29 cellular contexts compared by ENCODE assay signal in the genomic region with DNA sequence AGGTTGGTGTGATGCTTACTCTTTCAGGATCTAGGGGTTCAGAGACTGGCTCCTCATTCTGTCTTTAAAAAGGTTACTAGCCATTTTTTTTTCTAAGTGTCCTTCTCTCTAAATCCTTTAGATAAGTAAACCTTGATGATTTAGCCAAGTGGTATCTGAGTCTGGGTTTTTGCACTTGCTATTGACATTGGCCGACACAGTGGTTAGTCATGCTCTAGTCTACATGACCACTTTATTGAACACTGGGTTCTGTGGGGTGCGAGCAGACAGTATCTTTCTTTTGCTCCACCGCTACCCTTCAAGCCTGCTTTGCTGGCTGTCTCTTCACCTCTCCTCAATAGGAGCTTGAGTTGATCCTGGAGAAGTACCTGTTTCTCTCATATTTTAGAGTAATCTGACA.
"Had no signal": no experiment of that assay in that cellular context is flagged by ENCODE, and none has a peak within 500 bp of the region (broad histone marks: within the 10 kb centered on the region; RNA-seq: fewer than 3 reads in every experiment).

No MANE protein-coding gene starts in this region.

- H3K27ac ChIP-seq: body of pancreas, coronary artery, dorsolateral prefrontal cortex, gastroesophageal sphincter, heart left ventricle, thyroid gland had no signal

- H3K36me3 ChIP-seq: gastroesophageal sphincter, heart left ventricle, thyroid gland had no signal

- H3K4me3 ChIP-seq: body of pancreas, coronary artery, dorsolateral prefrontal cortex, gastroesophageal sphincter, heart left ventricle, mucosa of descending colon, thyroid gland had no signal

- H3K4me3 Mint-ChIP-seq: activated CD4-positive, alpha-beta memory T cell treated with anti-CD3 and anti-CD28 coated beads, Interleukin-2, amount 10 ng/mL, durations not matched to agents 7 days and 5 days; activated CD4-positive, alpha-beta T cell treated with anti-CD3 and anti-CD28 coated beads, Interleukin-2, amount 10 ng/mL, durations not matched to agents 7 days and 5 days; activated naive CD4-positive, alpha-beta T cell treated with anti-CD3 and anti-CD28 coated beads, Interleukin-2, amount 10 ng/mL, durations not matched to agents 7 days and 5 days; activated naive CD8-positive, alpha-beta T cell treated with anti-CD3 and anti-CD28 coated beads, Interleukin-2, amount 50 U/mL, for 24 hours; activated T-cell treated with anti-CD3 and anti-CD28 coated beads, Interleukin-2, amount 50 U/mL, for 24 hours; immature natural killer cell; natural killer cell treated with Interleukin-12 subunit alpha and Interleukin-12 subunit beta and Interleukin-15 and Interleukin-18, amount 100 ng/mL, for 72 hours; stimulated activated effector memory CD8-positive, alpha-beta T cell treated with anti-CD3 and anti-CD28 coated beads, Interleukin-12 subunit alpha, Interleukin-12 subunit beta, amount 100 ng/mL, for 72 hours; stimulated activated naive CD8-positive, alpha-beta T cell treated with anti-CD3 and anti-CD28 coated beads, Interleukin-15, amount 100 ng/mL, for 72 hours; WTC11 had no signal

- H3K9me3 Mint-ChIP-seq: activated naive CD4-positive, alpha-beta T cell treated with anti-CD3 and anti-CD28 coated beads, Interleukin-2, amount 10 ng/mL, durations not matched to agents 7 days and 5 days; activated naive CD8-positive, alpha-beta T cell treated with anti-CD3 and anti-CD28 coated beads, Interleukin-2, amount 50 U/mL, for 24 hours; activated T-cell treated with anti-CD3 and anti-CD28 coated beads, Interleukin-2, amount 50 U/mL, for 24 hours; immature natural killer cell; natural killer cell treated with Interleukin-12 subunit alpha and Interleukin-12 subunit beta and Interleukin-15 and Interleukin-18, amount 100 ng/mL, for 72 hours; stimulated activated effector memory CD8-positive, alpha-beta T cell treated with anti-CD3 and anti-CD28 coated beads, Interleukin-12 subunit alpha, Interleukin-12 subunit beta, amount 100 ng/mL, for 72 hours; stimulated activated naive CD8-positive, alpha-beta T cell treated with anti-CD3 and anti-CD28 coated beads, Interleukin-15, amount 100 ng/mL, for 72 hours had no signal

- H3K4me1 ChIP-seq: body of pancreas, gastroesophageal sphincter, thyroid gland had no signal

- DNase-seq: activated CD4-positive, alpha-beta memory T cell treated with anti-CD3 and anti-CD28 coated beads, Interleukin-2, amount 10 ng/mL, durations not matched to agents 7 days and 5 days; activated CD4-positive, alpha-beta T cell treated with anti-CD3 and anti-CD28 coated beads for 1 hour; activated CD4-positive, alpha-beta T cell treated with anti-CD3 and anti-CD28 coated beads, Interleukin-2, amount 10 ng/mL, durations not matched to agents 7 days and 5 days; activated CD8-positive, alpha-beta memory T cell treated with anti-CD3 and anti-CD28 coated beads, Interleukin-2, amount 50 U/mL, for 48 hours; activated gamma-delta T cell; activated naive CD4-positive, alpha-beta T cell treated with anti-CD3 and anti-CD28 coated beads, Interleukin-2, amount 10 ng/mL, durations not matched to agents 7 days and 5 days; activated naive CD8-positive, alpha-beta T cell treated with anti-CD3 and anti-CD28 coated beads, Interleukin-2, amount 50 U/mL, for 24 hours; activated T-cell treated with anti-CD3 and anti-CD28 coated beads, Interleukin-2, amount 50 U/mL, for 24 hours; amygdala; body of pancreas; dorsolateral prefrontal cortex; effector memory CD4-positive, alpha-beta T cell; erythroblast; heart left ventricle; hypothalamus; immature natural killer cell; left ventricle myocardium superior; mucosa of descending colon; small intestine; stimulated activated CD4-positive, alpha-beta T cell treated with anti-CD3 and anti-CD28 coated beads, Interleukin-4, amount 100 ng/mL, for 24 hours; stimulated activated naive CD8-positive, alpha-beta T cell treated with anti-CD3 and anti-CD28 coated beads, Interleukin-15, amount 100 ng/mL, for 72 hours; T-helper 9 cell; thyroid gland had no signal

- H3K36me3 Mint-ChIP-seq: activated naive CD4-positive, alpha-beta T cell treated with anti-CD3 and anti-CD28 coated beads, Interleukin-2, amount 10 ng/mL, durations not matched to agents 7 days and 5 days; immature natural killer cell; natural killer cell treated with Interleukin-12 subunit alpha and Interleukin-12 subunit beta and Interleukin-15 and Interleukin-18, amount 100 ng/mL, for 72 hours; stimulated activated effector memory CD8-positive, alpha-beta T cell treated with anti-CD3 and anti-CD28 coated beads, Interleukin-12 subunit alpha, Interleukin-12 subunit beta, amount 100 ng/mL, for 72 hours; WTC11 had no signal

- H3K9me3 ChIP-seq: body of pancreas, gastroesophageal sphincter, heart left ventricle, mucosa of descending colon, thyroid gland had no signal

- H3K27me3 ChIP-seq: body of pancreas, dorsolateral prefrontal cortex, thyroid gland had no signal

- H3K27ac Mint-ChIP-seq: activated CD4-positive, alpha-beta memory T cell treated with anti-CD3 and anti-CD28 coated beads, Interleukin-2, amount 10 ng/mL, durations not matched to agents 7 days and 5 days; activated CD4-positive, alpha-beta T cell treated with anti-CD3 and anti-CD28 coated beads, Interleukin-2, amount 10 ng/mL, durations not matched to agents 7 days and 5 days; activated naive CD4-positive, alpha-beta T cell treated with anti-CD3 and anti-CD28 coated beads, Interleukin-2, amount 10 ng/mL, durations not matched to agents 7 days and 5 days; activated naive CD8-positive, alpha-beta T cell treated with anti-CD3 and anti-CD28 coated beads, Interleukin-2, amount 50 U/mL, for 24 hours; activated T-cell treated with anti-CD3 and anti-CD28 coated beads, Interleukin-2, amount 50 U/mL, for 24 hours; immature natural killer cell; natural killer cell treated with Interleukin-12 subunit alpha and Interleukin-12 subunit beta and Interleukin-15 and Interleukin-18, amount 100 ng/mL, for 72 hours; stimulated activated effector memory CD8-positive, alpha-beta T cell treated with anti-CD3 and anti-CD28 coated beads, Interleukin-12 subunit alpha, Interleukin-12 subunit beta, amount 100 ng/mL, for 72 hours; WTC11 had no signal

- H3K4me1 Mint-ChIP-seq: stimulated activated effector memory CD8-positive, alpha-beta T cell treated with anti-CD3 and anti-CD28 coated beads, Interleukin-12 subunit alpha, Interleukin-12 subunit beta, amount 100 ng/mL, for 72 hours had no signal

- FAIRE-seq: small intestine, urothelium cell line had no signal
